In genomic region chr1:115088871-115089442, GRCh38 we compare ENCODE assay signal across 10 cellular contexts. TPM values are rescaled to one million over a fixed set of nuclear protein-coding genes. Genes with fewer than 3 reads are reported as not detected.
DNase-seq lines count a peak whose midpoint lies in the region; ATAC-seq and TF ChIP-seq lines count a peak whose summit lies in the region.
"Had no signal": no experiment of that assay in that cellular context is flagged by ENCODE, and none has a peak within 500 bp of the region (broad histone marks: within the 10 kb centered on the region; RNA-seq: fewer than 3 reads in every experiment).

No MANE protein-coding gene starts in this region.

- ATAC-seq in activated naive CD4-positive, alpha-beta T cell treated with anti-CD3 and anti-CD28 coated beads, Interleukin-2, amount 50 U/mL, for 72 hours: no peak
- no peak for ATAC-seq in GM18858 (IDR thresholded peaks at IDR 0.05; ENCODE audit: unreplicated experiment)

- no peaks in the 10 kb centered on the region for H3K36me3 Mint-ChIP-seq in activated naive CD4-positive, alpha-beta T cell treated with anti-CD3 and anti-CD28 coated beads for 36 hours (ENCODE audit: low read depth)
- no peaks in the 10 kb centered on the region for H3K36me3 Mint-ChIP-seq in activated naive CD4-positive, alpha-beta T cell treated with anti-CD3 and anti-CD28 coated beads, Interleukin-2, amount 50 U/mL, for 72 hours

- H3K27ac ChIP-seq in dorsolateral prefrontal cortex: peak overlapping the region in 2 of 59 donors; percentile 15 to 25
- H3K27ac ChIP-seq in vagina: peak overlapping the region; percentile 71

- H3K4me3 Mint-ChIP-seq in activated naive CD4-positive, alpha-beta T cell treated with anti-CD3 and anti-CD28 coated beads for 36 hours: peak overlapping the region; percentile 69

- H3K4me1 ChIP-seq in mononuclear cell (ENCODE audit: insufficient read depth, low read length): peaks cover 48% of the 10 kb centered on the region
- H3K4me1 ChIP-seq in vagina: peaks cover 18% of the 10 kb centered on the region

- peak overlapping the region in 58 of 59 donors; percentile 13 to 75 (median 57) for H3K4me3 ChIP-seq in dorsolateral prefrontal cortex
- H3K4me3 ChIP-seq in mononuclear cell (ENCODE audit: low read length): peak overlapping the region; percentile 57
- H3K4me3 ChIP-seq in vagina: peak overlapping the region; percentile 60 to 65

- CTCF ChIA-PET in activated naive CD4-positive, alpha-beta T cell treated with anti-CD3 and anti-CD28 coated beads for 36 hours (lab: Charles Lee): interaction anchor here (0.7 to 1.9 kb wide), 3 partner anchors 13 to 36 kb away, joined by 3 to 7 read pairs (median 3); no protein-coding TSS in a partner anchor

- H3K4me1 Mint-ChIP-seq in activated naive CD4-positive, alpha-beta T cell treated with anti-CD3 and anti-CD28 coated beads for 36 hours (ENCODE audit: low read depth): peaks cover 38% of the 10 kb centered on the region

- no peak for DNase-seq in activated naive CD4-positive, alpha-beta T cell treated with anti-CD3 and anti-CD28 coated beads for 36 hours
- no peak for DNase-seq in activated naive CD4-positive, alpha-beta T cell treated with anti-CD3 and anti-CD28 coated beads, Interleukin-2, amount 50 U/mL, for 72 hours (ENCODE audit: low spot score in 2 of 2)
- DNase-seq in dorsolateral prefrontal cortex (no peak), vagina (ENCODE audit: extremely low spot score in 2 of 2) (no peak), putamen (ENCODE audit: low spot score) (no peak), RKO (ENCODE audit: low spot score) (no peak)
- DNase-seq: NCI-H187 treated with DMSO at 0.1 percent for 48 hours had no signal

- H3K36me3 ChIP-seq in vagina: no peaks in the 10 kb centered on the region

- H3K27ac Mint-ChIP-seq in activated naive CD4-positive, alpha-beta T cell treated with anti-CD3 and anti-CD28 coated beads for 36 hours: no peak overlapping the region
- H3K27ac Mint-ChIP-seq in activated naive CD4-positive, alpha-beta T cell treated with anti-CD3 and anti-CD28 coated beads, Interleukin-2, amount 50 U/mL, for 72 hours: peak overlapping the region in 1 of 2 donors; percentile 33

- H3K27me3 Mint-ChIP-seq in activated naive CD4-positive, alpha-beta T cell treated with anti-CD3 and anti-CD28 coated beads for 36 hours (ENCODE audit: low read depth): no peaks in the 10 kb centered on the region

- no peaks in the 10 kb centered on the region for H3K9me3 Mint-ChIP-seq in activated naive CD4-positive, alpha-beta T cell treated with anti-CD3 and anti-CD28 coated beads for 36 hours
- peaks cover 0 to 7% of the 10 kb centered on the region in 2 donors for H3K9me3 Mint-ChIP-seq in activated naive CD4-positive, alpha-beta T cell treated with anti-CD3 and anti-CD28 coated beads, Interleukin-2, amount 50 U/mL, for 72 hours

- H3K9me3 ChIP-seq in mononuclear cell (ENCODE audit: low read depth, low read length): no peaks in the 10 kb centered on the region
- no peaks in the 10 kb centered on the region for H3K9me3 ChIP-seq in vagina

- TF ChIP-seq CTCF in dorsolateral prefrontal cortex (IDR thresholded peaks at IDR 0.05 in 54 of 56, conservative IDR thresholded peaks at IDR 0.05 in 2 of 56; ENCODE audit: low read depth in 1 of 56, partially characterized antibody in 56 of 56): no peak
- no peak for TF ChIP-seq CTCF in vagina (IDR thresholded peaks at IDR 0.05)

- peaks cover 0 to 58% (median 20%) of the 10 kb centered on the region in 45 donors for H3K27me3 ChIP-seq in dorsolateral prefrontal cortex
- no peaks in the 10 kb centered on the region for H3K27me3 ChIP-seq in mononuclear cell (ENCODE audit: insufficient read depth, low read length)
- H3K27me3 ChIP-seq in vagina: no peaks in the 10 kb centered on the region

- no peak for TF ChIP-seq POLR2A in vagina (IDR thresholded peaks at IDR 0.05)

- intact Hi-C loops in activated naive CD4-positive, alpha-beta T cell treated with anti-CD3 and anti-CD28 coated beads for 36 hours (cut with micrococcal nuclease): loop anchor here (2.0 kb wide), 1 partner anchor 18 kb away; no protein-coding TSS in a partner anchor
- intact Hi-C loops in dorsolateral prefrontal cortex (cut with DNase I): no loop called here
- intact Hi-C loops in vagina (cut with DNase I): no loop called here

RNA-seq across cellular contexts. Expression of gene TSPAN2, which starts 0.3 kb away (rescaled TPM):
- under 1 TPM; 0.86 to 0.91 TPM for total RNA-seq in activated naive CD4-positive, alpha-beta T cell treated with anti-CD3 and anti-CD28 coated beads for 36 hours
- 1 to 10 TPM in 1 of 2 donors, under 1 TPM in 1; 0.43 to 1.0 TPM for total RNA-seq in activated naive CD4-positive, alpha-beta T cell treated with anti-CD3 and anti-CD28 coated beads, Interleukin-2, amount 50 U/mL, for 72 hours
- 1 to 10 TPM in 115 of 120 experiments, under 1 TPM in 5; 0.75 to 7.3 (median 2.6) TPM for total RNA-seq in dorsolateral prefrontal cortex
- 2.6 TPM for total RNA-seq in mononuclear cell
- total RNA-seq in vagina: 10.6 TPM

RNA-seq across cellular contexts. Expression of gene TSHB, which starts 59.3 kb away (rescaled TPM):
- total RNA-seq in activated naive CD4-positive, alpha-beta T cell treated with anti-CD3 and anti-CD28 coated beads for 36 hours: not detected
- total RNA-seq in activated naive CD4-positive, alpha-beta T cell treated with anti-CD3 and anti-CD28 coated beads, Interleukin-2, amount 50 U/mL, for 72 hours: not detected
- total RNA-seq in dorsolateral prefrontal cortex: not detected
- total RNA-seq in mononuclear cell: not detected
- not detected for total RNA-seq in vagina
- total RNA-seq: temporal lobe had no signal
